In genomic region chr15:25734680-25735355, GRCh38 we compare ENCODE assay signal across 19 cellular contexts.
"Had no signal": no experiment of that assay in that cellular context is flagged by ENCODE, and none has a peak within 500 bp of the region (broad histone marks: within the 10 kb centered on the region; RNA-seq: fewer than 3 reads in every experiment).

No MANE protein-coding gene starts in this region.

- H3K4me3 Mint-ChIP-seq: activated CD8-positive, alpha-beta memory T cell treated with anti-CD3 and anti-CD28 coated beads, Interleukin-2, amount 10 ng/mL, durations not matched to agents 7 days and 5 days; activated T-cell treated with anti-CD3 and anti-CD28 coated beads, Interleukin-2, amount 50 U/mL, for 24 hours; endodermal cell; nephron; stimulated activated naive CD8-positive, alpha-beta T cell treated with anti-CD3 and anti-CD28 coated beads, Interleukin-15, Interleukin-2, amounts not matched to agents 100 ng/mL and 50 ng/mL, for 24 hours; WTC11 had no signal

- H3K27me3 Mint-ChIP-seq: activated CD8-positive, alpha-beta memory T cell treated with anti-CD3 and anti-CD28 coated beads, Interleukin-2, amount 10 ng/mL, durations not matched to agents 7 days and 5 days; activated T-cell treated with anti-CD3 and anti-CD28 coated beads, Interleukin-2, amount 50 U/mL, for 24 hours; stimulated activated naive CD8-positive, alpha-beta T cell treated with anti-CD3 and anti-CD28 coated beads, Interleukin-15, Interleukin-2, amounts not matched to agents 100 ng/mL and 50 ng/mL, for 24 hours had no signal

- H3K36me3 Mint-ChIP-seq: WTC11 had no signal

- ATAC-seq: activated CD8-positive, alpha-beta memory T cell treated with anti-CD3 and anti-CD28 coated beads, Interleukin-2, amount 10 ng/mL, durations not matched to agents 7 days and 5 days; right cardiac atrium had no signal

- H3K36me3 ChIP-seq: prostate gland, suprapubic skin had no signal

- DNase-seq: activated CD4-positive, alpha-beta T cell treated with anti-CD3 and anti-CD28 coated beads, Interleukin-2, amount 50 U/mL, for 1 hour; activated CD8-positive, alpha-beta memory T cell treated with anti-CD3 and anti-CD28 coated beads, Interleukin-2, amount 10 ng/mL, durations not matched to agents 7 days and 5 days; activated effector memory CD4-positive, alpha-beta T cell treated with Interleukin-2 at 50 U/mL for 16 hours; activated naive CD4-positive, alpha-beta T cell treated with anti-CD3 and anti-CD28 coated beads, Interleukin-2, amount 50 U/mL, for 16 hours; activated T-cell treated with anti-CD3 and anti-CD28 coated beads, Interleukin-2, amount 50 U/mL, for 24 hours; amniotic stem cell; endodermal cell; kidney glomerular epithelial cell; occipital lobe; SHP77 treated with DMSO at 0.1 percent for 48 hours; T-helper 2 cell had no signal

- H3K27me3 ChIP-seq: suprapubic skin had no signal

- H3K4me3 ChIP-seq: prostate gland, smooth muscle cell, suprapubic skin had no signal

- H3K27ac Mint-ChIP-seq: activated CD8-positive, alpha-beta memory T cell treated with anti-CD3 and anti-CD28 coated beads, Interleukin-2, amount 10 ng/mL, durations not matched to agents 7 days and 5 days; activated T-cell treated with anti-CD3 and anti-CD28 coated beads, Interleukin-2, amount 50 U/mL, for 24 hours; endodermal cell; nephron; stimulated activated naive CD8-positive, alpha-beta T cell treated with anti-CD3 and anti-CD28 coated beads, Interleukin-15, Interleukin-2, amounts not matched to agents 100 ng/mL and 50 ng/mL, for 24 hours; WTC11 had no signal

- H3K9me3 Mint-ChIP-seq: activated T-cell treated with anti-CD3 and anti-CD28 coated beads, Interleukin-2, amount 50 U/mL, for 24 hours; endodermal cell; nephron; stimulated activated naive CD8-positive, alpha-beta T cell treated with anti-CD3 and anti-CD28 coated beads, Interleukin-15, Interleukin-2, amounts not matched to agents 100 ng/mL and 50 ng/mL, for 24 hours had no signal

- H3K4me1 Mint-ChIP-seq: endodermal cell, WTC11 had no signal

- H3K27ac ChIP-seq: prostate gland, suprapubic skin had no signal

- FAIRE-seq: TTC549 had no signal

- H3K4me1 ChIP-seq: prostate gland had no signal

- H3K9me3 ChIP-seq: prostate gland, suprapubic skin had no signal
